Comparison of ENCODE assay signal across 13 cellular contexts in genomic region chr3:195352895-195353488, GRCh38.
DNase-seq lines count a peak whose midpoint lies in the region; ATAC-seq and TF ChIP-seq lines count a peak whose summit lies in the region.
"Had no signal": no experiment of that assay in that cellular context is flagged by ENCODE, and none has a peak within 500 bp of the region (broad histone marks: within the 10 kb centered on the region; RNA-seq: fewer than 3 reads in every experiment).

No MANE protein-coding gene starts in this region.

- no peak for ATAC-seq in GM18517 (IDR thresholded peaks at IDR 0.05; ENCODE audit: unreplicated experiment)
- ATAC-seq in lower lobe of right lung: no peak

- CTCF ChIA-PET in MCF 10A (lab: Yijun Ruan, JAX): interaction anchor here (0.7 kb wide), 1 partner anchor 172 kb away, joined by 3 read pairs; no protein-coding TSS in a partner anchor

- POLR2A ChIA-PET in MCF 10A (lab: Yijun Ruan, JAX): interaction anchor here (0.6 to 1.7 kb wide), 7 partner anchors 14 to 1511 kb away, joined by 3 to 6 read pairs (median 3); partner anchors contain the start of gene ACAP2

- H4K8ac ChIP-seq in H9 (replicated peaks; ENCODE audit: insufficient read length, low read depth, low read length): no peak overlapping the region

- H3K4me1 ChIP-seq in breast epithelium: no peaks in the 10 kb centered on the region
- H3K4me1 ChIP-seq in left ventricle myocardium inferior: peaks cover 27% of the 10 kb centered on the region
- no peaks in the 10 kb centered on the region for H3K4me1 ChIP-seq in H9 (ENCODE audit: insufficient read depth, low read length)
- peaks cover 5% of the 10 kb centered on the region for H3K4me1 ChIP-seq in lower lobe of right lung

- no peaks in the 10 kb centered on the region for H3K23me2 ChIP-seq in H9 (ENCODE audit: insufficient read length, low read depth, low read length, poor library complexity, severe bottlenecking)

- H3K9me3 ChIP-seq in breast epithelium: no peaks in the 10 kb centered on the region
- no peaks in the 10 kb centered on the region for H3K9me3 ChIP-seq in left ventricle myocardium inferior (replicated peaks)
- no peaks in the 10 kb centered on the region for H3K9me3 ChIP-seq in H9 (ENCODE audit: control insufficient read depth, low read depth, low read length)
- no peaks in the 10 kb centered on the region for H3K9me3 ChIP-seq in lower lobe of right lung
- H3K9me3 ChIP-seq: heart right ventricle, upper lobe of left lung had no signal

- H3K23ac ChIP-seq in H9 (ENCODE audit: insufficient read length, low read depth, low read length): no peak overlapping the region

- no peaks in the 10 kb centered on the region for H4K20me1 ChIP-seq in H9 (ENCODE audit: control insufficient read depth, insufficient read depth, insufficient read length)

- no peak overlapping the region for H2AK5ac ChIP-seq in H9 (ENCODE audit: insufficient read length, low read length)

- TF ChIP-seq POLR2A in breast epithelium (IDR thresholded peaks at IDR 0.05): no peak

- H3K27me3 ChIP-seq in breast epithelium (no peaks in the 10 kb centered on the region), left ventricle myocardium inferior (ENCODE audit: low read depth) (no peaks in the 10 kb centered on the region), H9 (ENCODE audit: insufficient read depth, low read length) (no peaks in the 10 kb centered on the region), lower lobe of right lung (ENCODE audit: low read depth) (no peaks in the 10 kb centered on the region)
- H3K27me3 ChIP-seq: heart right ventricle, upper lobe of left lung had no signal

- WGBS in H9 (ENCODE audit: extremely low coverage, insufficient read length, low lambda C conversion rate): no CpG with 5 or more reads among the region's 4 CpGs

- H3K4me3 ChIP-seq in breast epithelium (no peak overlapping the region), left ventricle myocardium inferior (no peak overlapping the region), lower lobe of right lung (no peak overlapping the region)
- H3K4me3 ChIP-seq: heart right ventricle, upper lobe of left lung had no signal

- H2AFZ ChIP-seq in H9 (ENCODE audit: low read length): no peak overlapping the region

- TF ChIP-seq CTCF in MCF 10A (IDR thresholded peaks at IDR 0.05; ENCODE audit: unreplicated experiment): no peak
- no peak for TF ChIP-seq CTCF in breast epithelium (IDR thresholded peaks at IDR 0.05)
- no peak for TF ChIP-seq CTCF in left ventricle myocardium inferior (IDR thresholded peaks at IDR 0.05; ENCODE audit: borderline replicate concordance)
- TF ChIP-seq CTCF in H9 (conservative IDR thresholded peaks at IDR 0.05): no peak
- TF ChIP-seq CTCF in lower lobe of right lung (IDR thresholded peaks at IDR 0.05): no peak

- H3K27me3 Mint-ChIP-seq in MCF 10A (ENCODE audit: insufficient read depth, unreplicated experiment) (no peaks in the 10 kb centered on the region), H9 (ENCODE audit: low read depth) (no peaks in the 10 kb centered on the region)
- H3K27me3 Mint-ChIP-seq: B cell had no signal

- no peak overlapping the region for H2BK15ac ChIP-seq in H9 (ENCODE audit: low read depth, low read length)

- peak; percentile 74 for DNase-seq in MCF 10A (ENCODE audit: unreplicated experiment)
- no peak for DNase-seq in breast epithelium (ENCODE audit: low spot score in 2 of 2)
- peak; percentile 85 for DNase-seq in SW480 (ENCODE audit: low spot score)
- peak; percentile 42 for DNase-seq in glomerular visceral epithelial cell (ENCODE audit: extremely low spot score)
- DNase-seq in left ventricle myocardium inferior: no peak
- no peak for DNase-seq in H9
- DNase-seq in lower lobe of right lung: no peak
- DNase-seq: heart right ventricle; SIG-M5; stimulated activated CD4-positive, alpha-beta T cell treated with anti-CD3 and anti-CD28 coated beads, Interleukin-4, amount 100 ng/mL, for 4 hours; upper lobe of left lung had no signal

- H4K5ac ChIP-seq in H9 (ENCODE audit: insufficient read length, low read depth, low read length): no peak overlapping the region

- H3K56ac ChIP-seq in H9 (ENCODE audit: insufficient read length, low read depth, low read length): no peak overlapping the region

- no peak overlapping the region for H3K14ac ChIP-seq in H9 (ENCODE audit: insufficient read depth, low read length)

- peaks cover 6% of the 10 kb centered on the region for H3K4me1 Mint-ChIP-seq in MCF 10A (ENCODE audit: insufficient read depth, unreplicated experiment)
- peaks cover 24 to 25% of the 10 kb centered on the region in 2 experiments for H3K4me1 Mint-ChIP-seq in H9

- H2BK120ac ChIP-seq in H9 (ENCODE audit: low read depth, low read length, poor library complexity, severe bottlenecking): no peak overlapping the region

- intact Hi-C loops in MCF 10A (cut with micrococcal nuclease): loop anchor here (5.0 kb wide), 1 partner anchor 89 kb away; the partner anchor contains the start of gene ACAP2
- intact Hi-C loops in breast epithelium (cut with DNase I; ENCODE audit: low total_unique reads): no loop called here
- intact Hi-C loops in left ventricle myocardium inferior (cut with micrococcal nuclease): no loop called here
- intact Hi-C loops in lower lobe of right lung (cut with DNase I): no loop called here

- no peak overlapping the region for H2BK20ac ChIP-seq in H9 (ENCODE audit: low read depth, low read length, poor library complexity, severe bottlenecking)

- H3K9ac ChIP-seq in H9 (ENCODE audit: extremely low read depth, insufficient read length, low read length): no peak overlapping the region

- H3K4me3 Mint-ChIP-seq in MCF 10A (ENCODE audit: unreplicated experiment): no peak overlapping the region
- no peak overlapping the region for H3K4me3 Mint-ChIP-seq in H9
- H3K4me3 Mint-ChIP-seq: B cell had no signal

- H3T11ph ChIP-seq in H9 (ENCODE audit: low read length): no peak overlapping the region

- no TSS peak for BruUV-seq in MCF 10A (replicated peaks; lab: Mats Ljungman, UMichigan)

- H3K9me3 Mint-ChIP-seq in MCF 10A (ENCODE audit: unreplicated experiment) (no peaks in the 10 kb centered on the region), H9 (no peaks in the 10 kb centered on the region)

- H3K36me3 Mint-ChIP-seq in MCF 10A (ENCODE audit: insufficient read depth, unreplicated experiment) (peaks cover 6% of the 10 kb centered on the region), H9 (ENCODE audit: insufficient read depth in 1 of 3, low read depth in 3 of 3) (peaks cover 0 to 9% (median 4%) of the 10 kb centered on the region in 3 experiments; a peak in 3 of 7 replicates)

- no peak overlapping the region for H2BK12ac ChIP-seq in H9 (ENCODE audit: insufficient read length, low read depth, low read length)

- H3K79me2 ChIP-seq in H9 (ENCODE audit: insufficient read depth, low read length): no peaks in the 10 kb centered on the region

- H3K27ac ChIP-seq in breast epithelium: no peak overlapping the region
- H3K27ac ChIP-seq in left ventricle myocardium inferior (replicated peaks): no peak overlapping the region
- no peak overlapping the region for H3K27ac ChIP-seq in H9 (ENCODE audit: insufficient read length, low read depth, low read length)
- no peak overlapping the region for H3K27ac ChIP-seq in lower lobe of right lung
- H3K27ac ChIP-seq: heart right ventricle, upper lobe of left lung had no signal

- H3K4ac ChIP-seq in H9 (ENCODE audit: low read depth, low read length): no peak overlapping the region

- H3K36me3 ChIP-seq in breast epithelium (no peaks in the 10 kb centered on the region), left ventricle myocardium inferior (peaks cover 8% of the 10 kb centered on the region), lower lobe of right lung (peaks cover 20% of the 10 kb centered on the region)

- no peak overlapping the region for H3K18ac ChIP-seq in H9 (ENCODE audit: insufficient read length, low read depth, low read length)

- no peak overlapping the region for H4K91ac ChIP-seq in H9 (ENCODE audit: insufficient read length, low read depth, low read length)

- H2BK5ac ChIP-seq in H9 (ENCODE audit: insufficient read length, low read length): no peak overlapping the region

- H3K27ac Mint-ChIP-seq in MCF 10A (ENCODE audit: low read depth, unreplicated experiment) (peak overlapping the region; percentile 82), H9 (peak overlapping the region in 1 of 3 experiments; percentile 63; a peak in 3 of 7 replicates)
- H3K27ac Mint-ChIP-seq: B cell had no signal

- H3K79me1 ChIP-seq in H9 (ENCODE audit: insufficient read depth, low read depth, low read length, poor library complexity, severe bottlenecking): no peaks in the 10 kb centered on the region

- no peak overlapping the region for H3K4me2 ChIP-seq in H9 (ENCODE audit: insufficient read depth, insufficient read length, low read length)

Comparison
In these comparisons a context has a peak if more than half of its experiments do, and no peak if none do; other contexts are left out.
1. DNase-seq: peak in MCF 10A (single experiment), SW480 (single experiment) and glomerular visceral epithelial cell (single experiment); none in breast epithelium (0 of 2), left ventricle myocardium inferior (single experiment), H9 (single experiment) and lower lobe of right lung (single experiment).